8 cellular contexts compared by ENCODE assay signal in the genomic region with DNA sequence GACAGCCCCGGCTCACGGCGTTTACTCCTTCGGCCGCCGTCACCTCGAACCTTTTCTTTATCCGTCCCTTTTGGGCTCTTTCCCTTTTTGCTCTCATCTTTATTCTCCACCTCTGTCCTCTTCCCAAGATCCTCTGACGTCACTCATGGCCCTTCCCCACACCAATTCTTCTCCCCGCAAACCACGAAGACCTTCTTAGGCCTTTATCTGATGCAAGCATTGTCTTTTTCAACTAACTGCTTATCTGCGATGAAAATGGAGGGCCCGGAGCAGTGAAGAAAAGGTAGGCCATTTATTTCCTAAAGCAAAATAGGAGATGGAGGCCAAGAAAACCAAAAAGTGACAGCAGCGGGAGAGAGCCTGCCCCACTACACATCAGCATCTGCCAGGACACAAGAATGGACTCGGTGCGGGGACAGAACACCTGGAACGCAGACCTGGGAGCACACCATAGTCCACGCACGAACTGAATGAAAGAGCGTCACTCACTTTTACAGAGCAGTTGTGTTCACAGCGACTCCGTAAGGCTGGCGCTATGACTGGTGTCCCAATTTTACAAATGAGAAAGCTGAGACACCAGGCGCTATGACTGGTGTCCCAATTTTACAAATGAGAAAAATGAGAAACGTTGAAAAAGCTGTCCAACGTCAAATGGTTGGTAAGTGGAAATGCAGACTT. TPM values are rescaled to one million over a fixed set of nuclear protein-coding genes. Genes with fewer than 3 reads are reported as not detected.
DNase-seq lines count a peak whose midpoint lies in the region; ATAC-seq and TF ChIP-seq lines count a peak whose summit lies in the region.
"Had no signal": no experiment of that assay in that cellular context is flagged by ENCODE, and none has a peak within 500 bp of the region (broad histone marks: within the 10 kb centered on the region; RNA-seq: fewer than 3 reads in every experiment).

No MANE protein-coding gene starts in this region.

- H3K27me3 Mint-ChIP-seq in immature natural killer cell (ENCODE audit: low read depth in 3 of 3) = peaks cover 10 to 19% (median 11%) of the 10 kb centered on the region in 3 donors
- peaks cover 29 to 53% of the 10 kb centered on the region in 2 donors for H3K27me3 Mint-ChIP-seq in stimulated activated naive B cell treated with anti-CD40 and anti-IgM and Interleukin-4, amounts not matched to agents 10 μg/mL and 1 μg/mL and 100 μg/mL, for 72 hours

- no peak overlapping the region for H3K4me3 ChIP-seq in mammary epithelial cell (replicated peaks in 1 of 3; ENCODE audit: insufficient read depth in 1 of 3, low read depth in 2 of 3, low read length in 3 of 3)

- in situ Hi-C loops in mammary epithelial cell (cut with MboI; ENCODE audit: low sequenced_read_pairs in 2 of 2) = no loop called here

- H2AFZ ChIP-seq in mammary epithelial cell (ENCODE audit: low read depth, low read length) = peak overlapping the region; percentile 58

- H3K9me3 Mint-ChIP-seq in immature natural killer cell = no peaks in the 10 kb centered on the region
- H3K9me3 Mint-ChIP-seq in stimulated activated naive B cell treated with anti-CD40 and anti-IgM and Interleukin-4, amounts not matched to agents 10 μg/mL and 1 μg/mL and 100 μg/mL, for 72 hours = peaks cover 0 to 7% of the 10 kb centered on the region in 2 donors

- no peak overlapping the region for H3K9ac ChIP-seq in mammary epithelial cell (ENCODE audit: insufficient read depth, low read length)

- H4K20me1 ChIP-seq in mammary epithelial cell (ENCODE audit: insufficient read depth, low read length) = no peaks in the 10 kb centered on the region

- no peaks in the 10 kb centered on the region for H3K4me1 ChIP-seq in mammary epithelial cell (ENCODE audit: insufficient read depth, low read length)

- H3K36me3 ChIP-seq in mammary epithelial cell (ENCODE audit: insufficient read depth, low read length) = no peaks in the 10 kb centered on the region

- no peaks in the 10 kb centered on the region for H3K4me1 Mint-ChIP-seq in immature natural killer cell
- H3K4me1 Mint-ChIP-seq in stimulated activated naive B cell treated with anti-CD40 and anti-IgM and Interleukin-4, amounts not matched to agents 10 μg/mL and 1 μg/mL and 100 μg/mL, for 72 hours = peaks cover 2 to 5% of the 10 kb centered on the region in 2 donors

- no peak overlapping the region for H3K4me2 ChIP-seq in mammary epithelial cell (ENCODE audit: insufficient read depth, low read depth, low read length)

- POLR2A ChIA-PET in HEK293T (lab: Yijun Ruan, JAX) = no interaction called here

- no peaks in the 10 kb centered on the region for H3K27me3 ChIP-seq in mammary epithelial cell (ENCODE audit: insufficient read depth, low read length)

- H3K27ac Mint-ChIP-seq in immature natural killer cell = peak overlapping the region; percentile 0 to 86 (median 79)
- H3K27ac Mint-ChIP-seq in stimulated activated naive B cell treated with anti-CD40 and anti-IgM and Interleukin-4, amounts not matched to agents 10 μg/mL and 1 μg/mL and 100 μg/mL, for 72 hours = peak overlapping the region; percentile 94

- dilution Hi-C loops in mammary epithelial cell (cut with HindIII; ENCODE audit: low sequenced_read_pairs) = no loop called here

- no peaks in the 10 kb centered on the region for H3K9me3 ChIP-seq in mammary epithelial cell (replicated peaks; ENCODE audit: insufficient read depth, low read length)

- H3K27ac ChIP-seq in mammary epithelial cell (ENCODE audit: insufficient read depth, low read depth, low read length) = no peak overlapping the region

- no TSS peak for BruUV-seq in mammary epithelial cell (replicated peaks; lab: Mats Ljungman, UMichigan)

- peak; percentile 26 for ATAC-seq in HG03571 (IDR thresholded peaks at IDR 0.05; ENCODE audit: unreplicated experiment)
- peak in 1 of 2 donors; percentile 29 for ATAC-seq in stimulated activated naive B cell treated with anti-CD40 and anti-IgM and Interleukin-4, amounts not matched to agents 10 μg/mL and 1 μg/mL and 100 μg/mL, for 72 hours (replicated peaks)

- intact Hi-C loops in mammary epithelial cell (cut with micrococcal nuclease) = no loop called here

- no peak for DNase-seq in mammary epithelial cell
- no peak for DNase-seq in immature natural killer cell
- DNase-seq in stimulated activated naive B cell treated with anti-CD40 and anti-IgM and Interleukin-4, amounts not matched to agents 10 μg/mL and 1 μg/mL and 100 μg/mL, for 72 hours = no peak
- DNase-seq in AG08396 (ENCODE audit: low spot score) = no peak
- no peak for DNase-seq in cerebellar nuclear complex (lab: John Stamatoyannopoulos, UW)
- no peak for DNase-seq in HEK293T (ENCODE audit: extremely low spot score)
- DNase-seq: NCI-H2029 treated with DMSO at 0.1 percent for 48 hours had no signal

- peak overlapping the region; percentile 37 to 90 (median 70) for H3K4me3 Mint-ChIP-seq in immature natural killer cell
- peak overlapping the region; percentile 78 to 79 for H3K4me3 Mint-ChIP-seq in stimulated activated naive B cell treated with anti-CD40 and anti-IgM and Interleukin-4, amounts not matched to agents 10 μg/mL and 1 μg/mL and 100 μg/mL, for 72 hours

- no peaks in the 10 kb centered on the region for H3K79me2 ChIP-seq in mammary epithelial cell (ENCODE audit: insufficient read depth, low read length)

- H3K36me3 Mint-ChIP-seq in immature natural killer cell = no peaks in the 10 kb centered on the region
- peaks cover 0 to 4% of the 10 kb centered on the region in 2 donors for H3K36me3 Mint-ChIP-seq in stimulated activated naive B cell treated with anti-CD40 and anti-IgM and Interleukin-4, amounts not matched to agents 10 μg/mL and 1 μg/mL and 100 μg/mL, for 72 hours

- TF ChIP-seq CTCF in mammary epithelial cell (conservative IDR thresholded peaks at IDR 0.05 in 1 of 2, IDR thresholded peaks at IDR 0.05 in 1 of 2; ENCODE audit: extremely low read depth in 1 of 2, insufficient read depth in 1 of 2, low read depth in 1 of 2, low read length in 2 of 2) = no peak

- CTCF ChIA-PET in mammary epithelial cell (lab: Charles Lee; ENCODE audit: low non-redundant PET) (no interaction called here), HEK293T (lab: Yijun Ruan, JAX) (no interaction called here)

- 70% methylated on average over 15 of the region's 26 CpGs for WGBS in mammary epithelial cell (ENCODE audit: low coverage, missing lambda C conversion rate)

TF ChIP-seq in HEK293T, 16 proteins besides CTCF, POLR2A, EP300 and RAD21:
- TF ChIP-seq NFRKB (IDR thresholded peaks at IDR 0.05) (no peak), ELF4 (IDR thresholded peaks at IDR 0.05) (no peak), ARNT (IDR thresholded peaks at IDR 0.05) (no peak)
TF ChIP-seq in HEK293T: peak in this region for 0.

RNA-seq across cellular contexts. Expression of gene ZNF777, which starts 45.3 kb away (rescaled TPM):
- total RNA-seq in mammary epithelial cell = 10 to 100 TPM in 1 of 2 donors, 1 to 10 TPM in 1; 9.2 to 20.0 TPM
- polyA plus RNA-seq in mammary epithelial cell (8.4 TPM), immature natural killer cell (1 to 10 TPM in 1 of 3 donors, under 1 TPM in 2; 0.05 to 2.2 (median 0.70) TPM)
- 1.4 TPM for polyA minus RNA-seq in mammary epithelial cell
